In the genomic region with DNA sequence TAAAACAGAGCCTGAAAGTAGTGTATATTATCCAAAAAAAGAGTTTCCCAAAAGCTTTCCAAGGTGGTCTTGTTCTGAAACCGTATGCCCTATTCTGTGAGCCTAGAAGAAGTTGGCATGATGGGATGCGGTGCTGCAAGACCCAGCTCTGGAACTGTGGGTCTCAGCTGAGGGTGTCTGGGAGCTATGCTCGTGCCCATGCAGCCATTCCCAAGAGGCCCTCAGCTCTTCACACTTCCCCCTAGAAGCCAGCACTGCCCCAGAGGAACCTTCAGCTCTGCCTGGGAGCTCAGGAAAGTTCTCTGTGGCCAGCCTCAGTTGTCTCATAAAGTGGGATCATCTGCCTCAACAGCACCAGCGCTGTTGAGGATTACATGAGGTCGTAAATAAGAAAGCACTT, we compare ENCODE assay signal across 21 cellular contexts. TPM values are rescaled to one million over a fixed set of nuclear protein-coding genes. Genes with fewer than 3 reads are reported as not detected.
"Had no signal": no experiment of that assay in that cellular context is flagged by ENCODE, and none has a peak within 500 bp of the region (broad histone marks: within the 10 kb centered on the region; RNA-seq: fewer than 3 reads in every experiment).

No MANE protein-coding gene starts in this region.

- H3K4me1 ChIP-seq: SJSA1 had no signal

- H3K27me3 ChIP-seq: MG63, SJSA1 had no signal

- H3K27ac ChIP-seq: HL-60, SJSA1 had no signal

- H3K9ac ChIP-seq: SK-N-SH had no signal

- H3K9me3 ChIP-seq: MG63, SJSA1, SK-N-SH had no signal

- H3K4me3 ChIP-seq: MG63, SJSA1 had no signal

- H3K36me3 ChIP-seq: MG63, SJSA1 had no signal

- DNase-seq: KBM-7, MG63, NCI-H1092 treated with DMSO at 0.1 percent for 48 hours, NCI-H1436, NCI-H187, NCI-H2029, NCI-H2081 treated with DMSO at 0.1 percent for 48 hours, NCI-H2171, NCI-H226, NCI-H446, NCI-H510A, NCI-H524 treated with DMSO at 0.1 percent for 48 hours, NCI-H69, NCI-H774, Right ventricle myocardium superior, RPMI8226, SIG-M5, SK-N-SH, SW 1271 had no signal

RNA-seq across cellular contexts. Expression of a gene that starts 40.1 kb away (rescaled TPM):
- total RNA-seq: SJSA1 had no signal
- polyA plus RNA-seq: SK-N-SH had no signal

RNA-seq across cellular contexts. Expression of a gene that starts 41.4 kb away (rescaled TPM):
- total RNA-seq: Right ventricle myocardium superior, SJSA1 had no signal
